Comparison of ENCODE assay signal across 9 cellular contexts in the genomic region with DNA sequence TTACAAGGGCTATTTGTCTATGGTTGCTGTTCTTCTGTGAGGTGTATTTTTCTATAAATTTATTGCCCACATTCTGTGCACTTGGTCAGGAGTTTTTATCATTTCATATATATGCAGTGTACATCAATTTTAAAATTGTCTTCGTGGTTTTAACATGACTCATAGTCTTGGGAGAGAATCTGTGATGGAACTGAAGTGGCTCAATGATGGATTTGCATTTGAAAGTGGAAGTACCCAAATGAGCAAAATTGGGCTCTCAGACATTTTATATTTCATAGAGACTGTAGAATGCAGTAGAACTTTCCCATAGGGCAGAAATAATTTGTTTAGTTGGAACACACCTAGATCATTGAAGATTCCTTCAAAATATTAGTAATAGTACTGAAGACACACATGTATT. TPM values are rescaled to one million over a fixed set of nuclear protein-coding genes. Genes with fewer than 3 reads are reported as not detected.
DNase-seq lines count a peak whose midpoint lies in the region; ATAC-seq and TF ChIP-seq lines count a peak whose summit lies in the region.
"Had no signal": no experiment of that assay in that cellular context is flagged by ENCODE, and none has a peak within 500 bp of the region (broad histone marks: within the 10 kb centered on the region; RNA-seq: fewer than 3 reads in every experiment).

No MANE protein-coding gene starts in this region.

- in situ Hi-C loops in G401 (cut with HindIII; ENCODE audit: low sequenced_read_pairs) = no loop called here

- no peaks in the 10 kb centered on the region for H3K27me3 ChIP-seq in BLaER1 treated with 17β-estradiol and CSF1 and Interleukin-3, amounts not matched to agents 10 nM and 100 nM
- H3K27me3 ChIP-seq in aorta (ENCODE audit: control insufficient read depth in 1 of 2, insufficient read depth in 2 of 2, low read length in 1 of 2) = no peaks in the 10 kb centered on the region
- no peaks in the 10 kb centered on the region for H3K27me3 ChIP-seq in hepatocyte

- peaks cover 27% of the 10 kb centered on the region for H3K79me2 ChIP-seq in hepatocyte

- peaks cover 37% of the 10 kb centered on the region for H3K4me1 Mint-ChIP-seq in activated naive CD8-positive, alpha-beta T cell treated with anti-CD3 and anti-CD28 coated beads for 36 hours

- peak overlapping the region in 5 of 11 experiments; percentile 16 to 63 (median 53); a peak in 6 of 22 replicates for H3K9ac ChIP-seq in BLaER1 treated with 17β-estradiol and CSF1 and Interleukin-3, amounts not matched to agents 10 nM and 100 nM

- no peaks in the 10 kb centered on the region for H3K27me3 Mint-ChIP-seq in activated naive CD8-positive, alpha-beta T cell treated with anti-CD3 and anti-CD28 coated beads for 36 hours
- H3K27me3 Mint-ChIP-seq: dendritic cell treated with granulocyte-macrophage colony-stimulating factor and Interleukin-4, amounts not matched to agents 40 ng/mL and 50 ng/mL, for 4 days had no signal

- peaks cover 25% of the 10 kb centered on the region for H3K36me3 Mint-ChIP-seq in activated naive CD8-positive, alpha-beta T cell treated with anti-CD3 and anti-CD28 coated beads for 36 hours

- no peak for TF ChIP-seq CTCF in hepatocyte (IDR thresholded peaks at IDR 0.05; ENCODE audit: poor library complexity)

- H3K27ac ChIP-seq in BLaER1 treated with 17β-estradiol and CSF1 and Interleukin-3, amounts not matched to agents 10 nM and 100 nM = peak overlapping the region in 9 of 11 experiments; percentile 7 to 90 (median 75); a peak in 14 of 22 replicates
- no peak overlapping the region for H3K27ac ChIP-seq in aorta (ENCODE audit: low read depth in 1 of 2, low read length in 2 of 2)
- no peak overlapping the region for H3K27ac ChIP-seq in hepatocyte

- H3K36me3 ChIP-seq in BLaER1 treated with 17β-estradiol and CSF1 and Interleukin-3, amounts not matched to agents 10 nM and 100 nM = peaks cover 15 to 27% (median 20%) of the 10 kb centered on the region in 11 experiments; a peak in 21 of 22 replicates
- H3K36me3 ChIP-seq in aorta (ENCODE audit: control insufficient read depth in 1 of 2, insufficient read depth in 2 of 2, low read length in 1 of 2) (no peaks in the 10 kb centered on the region), hepatocyte (replicated peaks; ENCODE audit: insufficient read depth, low read depth) (no peaks in the 10 kb centered on the region)

- 69 to 80% methylated on average over 1 of the region's 1 CpG for WGBS in aorta, 2 donors
- 95% methylated on average over 1 of the region's 1 CpG for WGBS in hepatocyte (ENCODE audit: low lambda C conversion rate, missing lambda C conversion rate)

- H3K9me2 ChIP-seq in hepatocyte (replicated peaks; ENCODE audit: insufficient read depth) = no peaks in the 10 kb centered on the region

- H3K4me3 Mint-ChIP-seq in activated naive CD8-positive, alpha-beta T cell treated with anti-CD3 and anti-CD28 coated beads for 36 hours = peak overlapping the region; percentile 45
- H3K4me3 Mint-ChIP-seq: dendritic cell treated with granulocyte-macrophage colony-stimulating factor and Interleukin-4, amounts not matched to agents 40 ng/mL and 50 ng/mL, for 4 days had no signal

- DNase-seq in activated naive CD8-positive, alpha-beta T cell treated with anti-CD3 and anti-CD28 coated beads for 36 hours = no peak
- DNase-seq in aorta = no peak
- no peak for DNase-seq in hepatocyte (ENCODE audit: low spot score)
- DNase-seq in G401 (ENCODE audit: low spot score) = no peak
- DNase-seq in stimulated activated CD4-positive, alpha-beta T cell treated with anti-CD3 and anti-CD28 coated beads, Interleukin-1b, Interleukin-23, amount 100 ng/mL, for 48 hours = no peak

- no peaks in the 10 kb centered on the region for H3K9me3 ChIP-seq in BLaER1 treated with 17β-estradiol and CSF1 and Interleukin-3, amounts not matched to agents 10 nM and 100 nM (replicated peaks in 1 of 11)
- H3K9me3 ChIP-seq in aorta (ENCODE audit: control insufficient read depth, low read length) (no peaks in the 10 kb centered on the region), hepatocyte (ENCODE audit: low read depth) (no peaks in the 10 kb centered on the region)

- H3K4me3 ChIP-seq in BLaER1 treated with 17β-estradiol and CSF1 and Interleukin-3, amounts not matched to agents 10 nM and 100 nM = peak overlapping the region in 1 of 10 experiments; percentile 10; a peak in 1 of 20 replicates
- H3K4me3 ChIP-seq in aorta (ENCODE audit: low read length in 2 of 2) (no peak overlapping the region), hepatocyte (no peak overlapping the region)

- H3K4me1 ChIP-seq in BLaER1 treated with 17β-estradiol and CSF1 and Interleukin-3, amounts not matched to agents 10 nM and 100 nM = peaks cover 32 to 48% (median 39%) of the 10 kb centered on the region in 10 experiments
- H3K4me1 ChIP-seq in aorta (ENCODE audit: control insufficient read depth in 1 of 2, insufficient read depth in 2 of 2, low read length in 2 of 2) = peaks cover 0 to 4% of the 10 kb centered on the region in 2 donors
- H3K4me1 ChIP-seq in hepatocyte (ENCODE audit: insufficient read depth) = peaks cover 3% of the 10 kb centered on the region

- intact Hi-C loops in aorta (cut with DNase I) = no loop called here

- ATAC-seq in GM19467 (IDR thresholded peaks at IDR 0.05; ENCODE audit: unreplicated experiment) (peak; percentile 41), HG03558 (IDR thresholded peaks at IDR 0.05; ENCODE audit: extremely low read depth, unreplicated experiment) (peak; percentile 41), aorta (ENCODE audit: low FRiP score) (no peak)

- H2AFZ ChIP-seq in hepatocyte = no peak overlapping the region

- H3K4me2 ChIP-seq in BLaER1 treated with 17β-estradiol and CSF1 and Interleukin-3, amounts not matched to agents 10 nM and 100 nM = peak overlapping the region in 10 of 11 experiments; percentile 14 to 97 (median 88); a peak in 16 of 22 replicates
- no peak overlapping the region for H3K4me2 ChIP-seq in hepatocyte

- no peaks in the 10 kb centered on the region for H3K9me3 Mint-ChIP-seq in activated naive CD8-positive, alpha-beta T cell treated with anti-CD3 and anti-CD28 coated beads for 36 hours
- H3K9me3 Mint-ChIP-seq: dendritic cell treated with granulocyte-macrophage colony-stimulating factor and Interleukin-4, amounts not matched to agents 40 ng/mL and 50 ng/mL, for 4 days had no signal

- H4K20me1 ChIP-seq in BLaER1 treated with 17β-estradiol and CSF1 and Interleukin-3, amounts not matched to agents 10 nM and 100 nM = peaks cover 0 to 14% (median 0%) of the 10 kb centered on the region in 11 experiments; a peak in 7 of 22 replicates
- peaks cover 6% of the 10 kb centered on the region for H4K20me1 ChIP-seq in hepatocyte (ENCODE audit: insufficient read depth, poor library complexity, severe bottlenecking)

- peak overlapping the region; percentile 65 for H3K27ac Mint-ChIP-seq in activated naive CD8-positive, alpha-beta T cell treated with anti-CD3 and anti-CD28 coated beads for 36 hours
- H3K27ac Mint-ChIP-seq: dendritic cell treated with granulocyte-macrophage colony-stimulating factor and Interleukin-4, amounts not matched to agents 40 ng/mL and 50 ng/mL, for 4 days had no signal

RNA-seq across cellular contexts. Expression of a gene that starts 1.9 kb away (rescaled TPM):
- 10 to 100 TPM; 57.8 to 69.8 TPM for total RNA-seq in activated naive CD8-positive, alpha-beta T cell treated with anti-CD3 and anti-CD28 coated beads for 36 hours
- total RNA-seq in aorta (10 to 100 TPM; 76.6 to 97.3 TPM), hepatocyte (90.4 and 101 TPM in 2 replicates)
- polyA plus RNA-seq in aorta (10 to 100 TPM; 45.6 to 56.5 TPM), hepatocyte (68.9 and 79.0 TPM in 2 replicates)
- total RNA-seq in G401 (2014; rRNA removed; shearing (Covaris generic)) = 56.9 and 63.7 TPM in 2 replicates

Comparison
In these comparisons a context has a peak if more than half of its experiments do, and no peak if none do; other contexts are left out.
1. H3K27ac ChIP-seq: peak in BLaER1 treated with 17β-estradiol and CSF1 and Interleukin-3, amounts not matched to agents 10 nM and 100 nM (9 of 11); none in aorta (0 of 2) and hepatocyte (single experiment).